1 cellular context compared by ENCODE assay signal in the genomic region with DNA sequence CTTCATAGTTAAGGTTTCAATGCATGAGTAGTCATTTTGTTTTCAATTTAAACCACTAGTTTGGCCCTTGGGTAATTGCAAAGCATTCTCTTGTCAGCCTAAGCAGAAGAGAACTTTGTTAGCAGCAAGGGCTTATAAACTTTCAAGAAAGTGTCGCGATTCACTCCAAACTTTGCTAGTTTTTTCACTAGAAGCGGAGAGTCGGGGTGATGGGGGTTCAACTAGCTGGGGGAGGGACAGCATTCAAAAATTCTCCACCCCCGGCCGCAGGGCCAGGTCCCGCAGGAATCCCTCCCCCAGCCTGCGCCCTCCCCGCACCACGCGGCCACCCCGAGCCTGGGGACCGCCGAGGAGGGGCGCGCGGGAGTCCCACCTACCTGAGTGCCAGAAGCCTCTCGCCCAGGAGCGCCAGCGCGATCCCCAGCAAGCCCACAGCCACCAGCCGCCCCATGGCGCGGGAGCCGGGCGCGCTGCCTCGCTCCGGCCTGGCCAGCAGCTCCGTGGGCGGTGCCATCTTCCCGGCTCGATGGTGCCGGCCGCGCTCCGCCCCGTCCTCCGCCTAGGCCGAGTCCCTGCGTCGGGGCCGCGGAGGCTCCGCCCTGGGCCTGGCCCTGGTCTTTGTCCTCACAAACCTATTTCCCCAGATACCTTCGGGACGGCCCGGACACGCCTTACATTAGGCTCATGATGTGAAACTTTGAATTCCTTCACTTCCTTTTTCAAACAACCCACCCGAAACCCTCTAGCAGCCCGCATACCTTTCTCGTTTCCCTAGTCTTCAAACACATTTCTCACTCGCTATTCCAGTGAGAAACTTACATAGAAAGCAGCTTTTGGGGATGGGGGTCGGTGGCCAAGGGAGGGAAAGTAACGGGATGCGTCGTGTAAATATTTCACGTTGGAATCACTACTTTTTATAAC.
TF ChIP-seq lines count a peak whose summit lies in the region.

A gene (minus strand): TSS at position 528 of the 921 bp plus-strand sequence. CDS start 77 bp downstream, at position 451.

TF ChIP-seq in SK-N-SH treated with all-trans-retinoic acid at 6 μM for 48 hours, 23 proteins besides CTCF, POLR2A, EP300 and RAD21 (continued from another document):
- TF ChIP-seq, protein P1, sequence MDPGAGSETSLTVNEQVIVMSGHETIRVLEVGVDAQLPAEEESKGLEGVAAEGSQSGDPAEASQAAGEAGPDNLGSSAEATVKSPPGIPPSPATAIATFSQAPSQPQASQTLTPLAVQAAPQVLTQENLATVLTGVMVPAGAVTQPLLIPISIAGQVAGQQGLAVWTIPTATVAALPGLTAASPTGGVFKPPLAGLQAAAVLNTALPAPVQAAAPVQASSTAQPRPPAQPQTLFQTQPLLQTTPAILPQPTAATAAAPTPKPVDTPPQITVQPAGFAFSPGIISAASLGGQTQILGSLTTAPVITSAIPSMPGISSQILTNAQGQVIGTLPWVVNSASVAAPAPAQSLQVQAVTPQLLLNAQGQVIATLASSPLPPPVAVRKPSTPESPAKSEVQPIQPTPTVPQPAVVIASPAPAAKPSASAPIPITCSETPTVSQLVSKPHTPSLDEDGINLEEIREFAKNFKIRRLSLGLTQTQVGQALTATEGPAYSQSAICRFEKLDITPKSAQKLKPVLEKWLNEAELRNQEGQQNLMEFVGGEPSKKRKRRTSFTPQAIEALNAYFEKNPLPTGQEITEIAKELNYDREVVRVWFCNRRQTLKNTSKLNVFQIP (CRISPR knock-in tag; IDR thresholded peaks at IDR 0.05; ENCODE audit: borderline replicate concordance, low read depth), result peak; percentile 67; the same call in 1 of the 2 replicates
- no peak for TF ChIP-seq ZNF70 (CRISPR knock-in tag; IDR thresholded peaks at IDR 0.05)
- TF ChIP-seq GLIS3 (CRISPR knock-in tag; IDR thresholded peaks at IDR 0.05), result no peak
